24 cellular contexts compared by ENCODE assay signal in the genomic region with DNA sequence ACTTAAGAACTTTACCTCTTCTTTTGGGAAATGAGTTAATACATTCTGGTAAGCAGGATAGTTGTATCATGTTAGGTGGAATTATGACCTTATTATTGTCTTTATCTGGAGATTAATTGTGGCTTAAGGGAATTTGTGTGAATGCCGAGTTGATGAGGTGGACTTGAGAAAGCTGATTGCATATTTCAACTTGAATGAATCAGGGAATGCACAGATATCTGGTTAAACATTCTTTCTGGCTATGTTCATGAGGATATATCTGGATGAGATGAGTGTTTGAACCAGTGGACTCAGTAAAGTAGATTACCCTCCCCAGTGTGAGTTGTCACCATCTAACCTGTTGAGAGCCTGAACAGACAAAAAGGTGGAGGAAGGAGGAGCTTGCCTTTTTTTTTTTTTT.
A peak's percentile ranks its signal among the peaks of the same experiment; 100 is the strongest.
DNase-seq lines count a peak whose midpoint lies in the region; ATAC-seq and TF ChIP-seq lines count a peak whose summit lies in the region.
"Had no signal": no experiment of that assay in that cellular context is flagged by ENCODE, and none has a peak within 500 bp of the region (broad histone marks: within the 10 kb centered on the region; RNA-seq: fewer than 3 reads in every experiment).

No MANE protein-coding gene starts in this region.

- H3K27me3 ChIP-seq in brain microvascular endothelial cell (replicated peaks) = no peaks in the 10 kb centered on the region
- H3K27me3 ChIP-seq in right atrium auricular region = no peaks in the 10 kb centered on the region
- H3K27me3 ChIP-seq: pancreas, sigmoid colon had no signal

- no peak overlapping the region for H3K27ac ChIP-seq in brain microvascular endothelial cell
- no peak overlapping the region for H3K27ac ChIP-seq in right atrium auricular region
- H3K27ac ChIP-seq: pancreas, sigmoid colon, thoracic aorta had no signal

- TF ChIP-seq CTCF in brain microvascular endothelial cell (IDR thresholded peaks at IDR 0.05; ENCODE audit: low read depth, low read length, missing control alignments) (no peak), right atrium auricular region (IDR thresholded peaks at IDR 0.05) (no peak)

- H3K9me3 ChIP-seq in right atrium auricular region = no peaks in the 10 kb centered on the region
- H3K9me3 ChIP-seq: pancreas, sigmoid colon, thoracic aorta had no signal

- no peaks in the 10 kb centered on the region for H3K4me1 ChIP-seq in right atrium auricular region
- H3K4me1 ChIP-seq: pancreas, sigmoid colon had no signal

- no peak overlapping the region for H3K4me3 ChIP-seq in brain microvascular endothelial cell (ENCODE audit: low read depth, low read length)
- no peak overlapping the region for H3K4me3 ChIP-seq in right atrium auricular region
- H3K4me3 ChIP-seq: pancreas, sigmoid colon, thoracic aorta had no signal

- ATAC-seq in GM19023 (IDR thresholded peaks at IDR 0.05; ENCODE audit: unreplicated experiment) = no peak
- ATAC-seq in HG02798 (IDR thresholded peaks at IDR 0.05; ENCODE audit: poor library complexity, unreplicated experiment) = no peak
- ATAC-seq: activated CD8-positive, alpha-beta memory T cell treated with anti-CD3 and anti-CD28 coated beads, Interleukin-2, amount 10 ng/mL, durations not matched to agents 7 days and 5 days; naive thymus-derived CD8-positive, alpha-beta T cell; pancreas; stimulated activated memory B cell treated with anti-CD40 and anti-IgM and Interleukin-4, amounts not matched to agents 10 μg/mL and 1 μg/mL and 100 μg/mL, for 72 hours had no signal

- H3K36me3 ChIP-seq in brain microvascular endothelial cell (replicated peaks) (no peaks in the 10 kb centered on the region), right atrium auricular region (no peaks in the 10 kb centered on the region)
- H3K36me3 ChIP-seq: pancreas, sigmoid colon, thoracic aorta had no signal

- DNase-seq in AG08395 (ENCODE audit: low spot score) = peak; percentile 29
- DNase-seq in HS-5 (ENCODE audit: low read depth) = peak; percentile 95
- DNase-seq in brain microvascular endothelial cell = peak; percentile 52
- DNase-seq in iris pigment epithelial cell (ENCODE audit: low read depth) = peak; percentile 67
- DNase-seq in SIG-M5 treated with dmso at 0.1 percent for 504 hours (lab: John Stamatoyannopoulos, UW; ENCODE audit: unreplicated experiment) = no peak
- DNase-seq in right atrium auricular region (ENCODE audit: low spot score) = no peak
- DNase-seq: activated CD4-positive, alpha-beta T cell treated with anti-CD3 and anti-CD28 coated beads for 4 hours; activated CD8-positive, alpha-beta memory T cell treated with anti-CD3 and anti-CD28 coated beads, Interleukin-2, amount 10 ng/mL, durations not matched to agents 7 days and 5 days; DMS 273 treated with DMSO at 0.1 percent for 48 hours; HCEC 1CT; left cardiac atrium; mesendoderm; MM.1S; naive thymus-derived CD8-positive, alpha-beta T cell; NCI-H1436 treated with DMSO at 0.1 percent for 48 hours; NCI-H2171; NCI-H69; pancreas; Right ventricle myocardium superior; sigmoid colon had no signal

- in situ Hi-C loops in brain microvascular endothelial cell (cut with HindIII; ENCODE audit: low pct_ligation_motif_present, low sequenced_read_pairs) = no loop called here

Comparison
In these comparisons a context has a peak if more than half of its experiments do, and no peak if none do; other contexts are left out.
1. DNase-seq: peak in AG08395 (single experiment), HS-5 (single experiment), brain microvascular endothelial cell (single experiment) and iris pigment epithelial cell (single experiment); none in SIG-M5 treated with dmso at 0.1 percent for 504 hours (single experiment) and right atrium auricular region (single experiment).